7 cellular contexts compared by ENCODE assay signal in the genomic region with DNA sequence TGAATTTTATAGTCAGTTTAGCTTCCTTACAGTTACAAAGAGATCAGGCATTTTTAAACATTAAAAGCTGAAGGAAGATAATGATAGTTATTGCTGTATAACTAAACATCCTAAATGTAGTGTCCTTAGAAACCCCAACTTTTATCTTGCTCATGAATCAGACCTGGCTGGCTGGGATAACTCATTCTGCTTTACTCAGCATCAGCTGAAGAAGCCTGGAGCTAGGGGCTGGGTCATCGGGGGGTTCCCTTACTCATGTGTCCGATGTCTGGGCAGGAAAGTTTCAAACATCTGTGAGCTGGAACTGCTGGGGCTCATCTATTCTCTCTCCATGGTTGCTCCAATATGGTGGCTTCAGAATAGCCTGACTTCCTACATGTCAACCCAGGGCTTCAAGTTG.
"Had no signal": no experiment of that assay in that cellular context is flagged by ENCODE, and none has a peak within 500 bp of the region (broad histone marks: within the 10 kb centered on the region; RNA-seq: fewer than 3 reads in every experiment).

No MANE protein-coding gene starts in this region.

- FAIRE-seq: HepG2, HTR-8/SVneo had no signal

- H3K27ac Mint-ChIP-seq: IgD-negative memory B cell had no signal

- H3K4me3 Mint-ChIP-seq: IgD-negative memory B cell had no signal

- H3K27ac ChIP-seq: HL-60 had no signal

- ATAC-seq: HepG2 had no signal

- DNase-seq: IMR-90, KBM-7, KG1 had no signal

- H3K4me1 Mint-ChIP-seq: IgD-negative memory B cell had no signal
